Comparison of ENCODE assay signal across 9 cellular contexts in the genomic region with DNA sequence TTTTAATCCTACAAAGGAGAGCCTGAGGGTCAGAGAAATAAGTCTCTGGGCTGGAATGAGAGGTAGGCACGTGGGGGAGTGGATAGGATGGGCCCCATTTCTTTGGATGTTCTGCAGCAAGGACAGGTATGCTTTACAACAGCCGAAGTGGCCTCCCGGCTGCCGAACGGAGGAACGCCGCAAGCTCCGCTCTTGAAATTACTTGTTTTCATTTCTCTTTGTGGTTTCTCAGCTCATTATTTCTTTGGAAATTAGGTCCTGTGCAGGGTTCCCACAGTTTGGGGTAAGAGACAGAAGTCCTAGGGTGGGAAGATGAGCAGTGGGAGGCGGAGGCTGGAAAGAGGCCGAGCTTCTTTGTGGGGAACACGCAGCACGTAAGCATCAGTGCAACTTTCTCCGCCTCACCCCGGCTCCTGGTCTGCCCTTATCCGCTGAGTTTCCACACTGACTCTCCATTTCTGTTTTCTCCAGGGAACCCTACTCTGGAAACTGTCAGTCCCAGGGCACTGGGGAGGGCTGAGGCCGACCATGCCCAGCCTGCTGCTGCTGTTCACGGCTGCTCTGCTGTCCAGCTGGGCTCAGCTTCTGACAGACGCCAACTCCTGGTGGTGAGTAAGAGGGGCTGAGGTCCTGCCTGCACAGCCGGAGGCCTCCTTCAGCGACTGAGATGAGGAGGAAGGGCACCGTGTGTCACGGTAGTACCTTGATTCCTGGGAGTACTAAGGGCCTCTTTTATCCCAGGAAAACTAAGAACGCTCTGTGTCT. TPM values are rescaled to one million over a fixed set of nuclear protein-coding genes. Genes with fewer than 3 reads are reported as not detected.
DNase-seq lines count a peak whose midpoint lies in the region; ATAC-seq and TF ChIP-seq lines count a peak whose summit lies in the region.
"Had no signal": no experiment of that assay in that cellular context is flagged by ENCODE, and none has a peak within 500 bp of the region (broad histone marks: within the 10 kb centered on the region; RNA-seq: fewer than 3 reads in every experiment).

No MANE protein-coding gene starts in this region.

- peak overlapping the region; percentile 66 to 74 for H3K27ac ChIP-seq in prostate gland

- WGBS in prostate gland = 70% methylated on average over 23 of the region's 23 CpGs

- DNase-seq in EH (ENCODE audit: low read depth) = peak; percentile 67
- peak; percentile 79 for DNase-seq in SK-MEL-5 (ENCODE audit: low read depth, low spot score)
- peak; percentile 53 for DNase-seq in fibroblast of peridontal ligament (ENCODE audit: extremely low read depth)
- no peak for DNase-seq in prostate gland (ENCODE audit: low spot score)
- no peak for DNase-seq in NK-92 (lab: John Stamatoyannopoulos, UW; ENCODE audit: unreplicated experiment)
- no peak for DNase-seq in anterior cingulate cortex (lab: John Stamatoyannopoulos, UW)
- DNase-seq in NCI-H345 (lab: John Stamatoyannopoulos, UW) = no peak
- DNase-seq: cerebellar nuclear complex had no signal

- no peak for ATAC-seq in HG03196 (IDR thresholded peaks at IDR 0.05; ENCODE audit: unreplicated experiment)

- TF ChIP-seq CTCF in prostate gland (IDR thresholded peaks at IDR 0.05) = no peak

- intact Hi-C loops in prostate gland (cut with DNase I) = loop anchor here (5.0 kb wide), 2 partner anchors 161 to 306 kb away; no protein-coding TSS in a partner anchor

- in situ Hi-C loops in SK-MEL-5 (cut with HindIII; ENCODE audit: low pct_unique_long_range_greater_than_20kb, low sequenced_read_pairs) = no loop called here

- peaks cover 8% of the 10 kb centered on the region for H3K4me1 ChIP-seq in prostate gland (replicated peaks)

- no peaks in the 10 kb centered on the region for H3K9me3 ChIP-seq in prostate gland

- TF ChIP-seq POLR2A in prostate gland (IDR thresholded peaks at IDR 0.05) = no peak

- H3K27me3 ChIP-seq in prostate gland (replicated peaks; ENCODE audit: insufficient read depth) = no peaks in the 10 kb centered on the region

- no peaks in the 10 kb centered on the region for H3K36me3 ChIP-seq in prostate gland

- peak overlapping the region in 1 of 2 donors; percentile 45 for H3K4me3 ChIP-seq in prostate gland

RNA-seq across cellular contexts. Expression of gene WNT5B, which starts 2.0 kb away (rescaled TPM):
- total RNA-seq in SK-MEL-5 (2014; rRNA removed; shearing (Covaris generic)) = 0.53 and 0.69 TPM in 2 replicates
- 0.79 and 3.4 TPM in 2 replicates for polyA plus RNA-seq in SK-MEL-5 (2015; cell fraction: cytosol; rRNA removed)
- not detected in 2 replicates for polyA plus RNA-seq in SK-MEL-5 (2015; cell fraction: nucleus; rRNA removed)
- 10 to 100 TPM; 34.6 to 65.4 TPM for total RNA-seq in prostate gland

RNA-seq across cellular contexts. Expression of gene FBXL14, which starts 36.6 kb away (rescaled TPM):
- 15.3 and 16.0 TPM in 2 replicates for total RNA-seq in SK-MEL-5 (2014; rRNA removed; shearing (Covaris generic))
- polyA plus RNA-seq in SK-MEL-5 (2015; cell fraction: cytosol; rRNA removed) = 13.0 and 20.1 TPM in 2 replicates
- 6.7 and 9.2 TPM in 2 replicates for polyA plus RNA-seq in SK-MEL-5 (2015; cell fraction: nucleus; rRNA removed)
- total RNA-seq in prostate gland = 10 to 100 TPM; 21.3 to 28.7 TPM

RNA-seq across cellular contexts. Expression of gene ADIPOR2, which starts 59.9 kb away (rescaled TPM):
- 61.3 and 64.5 TPM in 2 replicates for total RNA-seq in SK-MEL-5 (2014; rRNA removed; shearing (Covaris generic))
- polyA plus RNA-seq in SK-MEL-5 (2015; cell fraction: cytosol; rRNA removed) = 73.7 and 91.9 TPM in 2 replicates
- polyA plus RNA-seq in SK-MEL-5 (2015; cell fraction: nucleus; rRNA removed) = 68.4 and 71.3 TPM in 2 replicates
- 10 to 100 TPM; 23.7 to 46.2 TPM for total RNA-seq in prostate gland

Comparison
In these comparisons a context has a peak if more than half of its experiments do, and no peak if none do; other contexts are left out.
1. DNase-seq: peak in EH (single experiment), SK-MEL-5 (single experiment) and fibroblast of peridontal ligament (single experiment); none in prostate gland (single experiment), NK-92 (single experiment), anterior cingulate cortex (0 of 58) and NCI-H345 (single experiment).
2. RNA of gene WNT5B, which starts 2.0 kb away (total RNA-seq): 34.6 to 65.4 TPM in prostate gland; 0.53 to 0.69 TPM in SK-MEL-5; every median in the first group is over 10 times any median in the second.